In genomic region chr10:60236869-60237524, GRCh38 we compare ENCODE assay signal across 8 cellular contexts.
DNase-seq lines count a peak whose midpoint lies in the region; ATAC-seq and TF ChIP-seq lines count a peak whose summit lies in the region.

No MANE protein-coding gene starts in this region.

- POLR2A ChIA-PET in activated CD4-positive, alpha-beta T cell treated with anti-CD3 and anti-CD28 coated beads, Interleukin-2, amount 10 ng/mL, durations not matched to agents 7 days and 5 days (lab: Charles Lee) = interaction anchor here (0.5 to 0.6 kb wide), 2 partner anchors 31 to 541 kb away, joined by 3 read pairs; partner anchors contain the start of gene CDK1

- in situ Hi-C loops in G401 (cut with HindIII; ENCODE audit: low sequenced_read_pairs) = no loop called here

- H3K9me3 ChIP-seq in right atrium auricular region = no peaks in the 10 kb centered on the region
- H3K9me3 ChIP-seq in thymus (ENCODE audit: control insufficient read depth) = no peaks in the 10 kb centered on the region

- H3K27me3 Mint-ChIP-seq in activated CD4-positive, alpha-beta T cell treated with anti-CD3 and anti-CD28 coated beads, Interleukin-2, amount 10 ng/mL, durations not matched to agents 7 days and 5 days = no peaks in the 10 kb centered on the region

- no peaks in the 10 kb centered on the region for H3K36me3 ChIP-seq in right atrium auricular region
- no peaks in the 10 kb centered on the region for H3K36me3 ChIP-seq in thymus (ENCODE audit: control insufficient read depth, insufficient read depth)

- DNase-seq in G401 (ENCODE audit: low spot score) (peak; percentile 65), right atrium auricular region (ENCODE audit: low spot score) (peak; percentile 65), RKO (ENCODE audit: low spot score) (no peak), NCI-H524 treated with DMSO at 0.1 percent for 48 hours (lab: John Stamatoyannopoulos, UW) (no peak)
- DNase-seq in activated CD4-positive, alpha-beta T cell treated with anti-CD3 and anti-CD28 coated beads, Interleukin-2, amount 10 ng/mL, durations not matched to agents 7 days and 5 days = peak; percentile 45

- peak overlapping the region; percentile 86 for H3K27ac Mint-ChIP-seq in activated CD4-positive, alpha-beta T cell treated with anti-CD3 and anti-CD28 coated beads, Interleukin-2, amount 10 ng/mL, durations not matched to agents 7 days and 5 days

- H3K4me3 ChIP-seq in right atrium auricular region (no peak overlapping the region), thymus (ENCODE audit: low read length) (peak overlapping the region; percentile 9)

- WGBS in thymus = 10% methylated on average over 9 of the region's 9 CpGs

- H3K4me3 Mint-ChIP-seq in activated CD4-positive, alpha-beta T cell treated with anti-CD3 and anti-CD28 coated beads, Interleukin-2, amount 10 ng/mL, durations not matched to agents 7 days and 5 days = peak overlapping the region; percentile 60

- H3K27me3 ChIP-seq in right atrium auricular region (no peaks in the 10 kb centered on the region), thymus (ENCODE audit: control insufficient read depth, insufficient read depth) (no peaks in the 10 kb centered on the region)

- H3K27ac ChIP-seq in right atrium auricular region (peak overlapping the region; percentile 64 to 79), thymus (ENCODE audit: low read depth) (no peak overlapping the region)

- H3K9me3 Mint-ChIP-seq in activated CD4-positive, alpha-beta T cell treated with anti-CD3 and anti-CD28 coated beads, Interleukin-2, amount 10 ng/mL, durations not matched to agents 7 days and 5 days = peaks cover 2% of the 10 kb centered on the region

- no peak for TF ChIP-seq CTCF in right atrium auricular region (IDR thresholded peaks at IDR 0.05)

- ATAC-seq in GM19455 (IDR thresholded peaks at IDR 0.05; ENCODE audit: unreplicated experiment) (peak; percentile 98), HG03439 (IDR thresholded peaks at IDR 0.05; ENCODE audit: unreplicated experiment) (peak; percentile 99)

- H3K36me3 Mint-ChIP-seq in activated CD4-positive, alpha-beta T cell treated with anti-CD3 and anti-CD28 coated beads, Interleukin-2, amount 10 ng/mL, durations not matched to agents 7 days and 5 days (ENCODE audit: low read depth) = peaks cover 3% of the 10 kb centered on the region

- CTCF ChIA-PET in activated CD4-positive, alpha-beta T cell treated with anti-CD3 and anti-CD28 coated beads, Interleukin-2, amount 10 ng/mL, durations not matched to agents 7 days and 5 days (lab: Charles Lee) = no interaction called here

- H3K4me1 Mint-ChIP-seq in activated CD4-positive, alpha-beta T cell treated with anti-CD3 and anti-CD28 coated beads, Interleukin-2, amount 10 ng/mL, durations not matched to agents 7 days and 5 days = peaks cover 37% of the 10 kb centered on the region

- H3K4me1 ChIP-seq in right atrium auricular region (peaks cover 0 to 29% of the 10 kb centered on the region in 2 donors), thymus (ENCODE audit: control insufficient read depth, insufficient read depth, low read length) (no peaks in the 10 kb centered on the region)

Comparison
In these comparisons a context has a peak if more than half of its experiments do, and no peak if none do; other contexts are left out.
1. DNase-seq: peak in G401 (single experiment), activated CD4-positive, alpha-beta T cell treated with anti-CD3 and anti-CD28 coated beads, Interleukin-2, amount 10 ng/mL, durations not matched to agents 7 days and 5 days (single experiment) and right atrium auricular region (single experiment); none in RKO (single experiment) and NCI-H524 treated with DMSO at 0.1 percent for 48 hours (single experiment).